ENCODE assay signal across 15 cellular contexts in genomic region chr15:73593278-73594074, GRCh38. TPM values are rescaled to one million over a fixed set of nuclear protein-coding genes. Genes with fewer than 3 reads are reported as not detected.
DNase-seq lines count a peak whose midpoint lies in the region; ATAC-seq, FAIRE-seq and TF ChIP-seq lines count a peak whose summit lies in the region.
"Had no signal": no experiment of that assay in that cellular context is flagged by ENCODE, and none has a peak within 500 bp of the region (broad histone marks: within the 10 kb centered on the region; RNA-seq: fewer than 3 reads in every experiment).

No MANE protein-coding gene starts in this region.

- intact Hi-C loops in HepG2 (cut with micrococcal nuclease; ENCODE audit: unreplicated experiment), result no loop called here

- ATAC-seq in HepG2, result no peak
- no peak for ATAC-seq in GM18907 (IDR thresholded peaks at IDR 0.05; ENCODE audit: unreplicated experiment)
- ATAC-seq: activated T-cell treated with anti-CD3 and anti-CD28 coated beads, Interleukin-2, amount 50 U/mL, for 4 hours; stimulated activated effector memory CD8-positive, alpha-beta T cell treated with anti-CD3 and anti-CD28 coated beads, Interleukin-12 subunit alpha, Interleukin-12 subunit beta, amount 100 ng/mL, for 72 hours had no signal

- H3K4me1 ChIP-seq in HepG2 (ENCODE audit: insufficient read depth, low read length), result peaks cover 18% of the 10 kb centered on the region

- no peaks in the 10 kb centered on the region for H3K9me3 ChIP-seq in HepG2 (ENCODE audit: low read length)

- WGBS in HepG2 (ENCODE audit: low lambda C conversion rate), result 97% methylated on average over 9 of the region's 9 CpGs

- no peaks in the 10 kb centered on the region; the same call in 1 of the 2 replicates for H4K20me1 ChIP-seq in HepG2 (ENCODE audit: insufficient read depth, low read length)

- H3K79me2 ChIP-seq in HepG2 (ENCODE audit: insufficient read depth, low read length), result peaks cover 45% of the 10 kb centered on the region

- DNase-seq in D341Med (ENCODE audit: low spot score) (peak; percentile 54), NCI-H146 (lab: John Stamatoyannopoulos, UW) (peak; percentile 71), astrocyte of the hippocampus (ENCODE audit: low read depth, low spot score) (peak; percentile 44), T-helper 2 cell (no peak), HepG2 (ENCODE audit: low spot score) (no peak)
- no peak for DNase-seq in stimulated activated naive CD4-positive, alpha-beta T cell treated with Interleukin-2 at 50 U/mL for 16 hours (lab: John Stamatoyannopoulos, UW)
- DNase-seq: activated T-cell treated with anti-CD3 and anti-CD28 coated beads, Interleukin-2, amount 50 U/mL, for 4 hours; occipital lobe; WERI-Rb-1 had no signal

- no peaks in the 10 kb centered on the region for H3K27me3 ChIP-seq in HepG2 (ENCODE audit: control insufficient read depth in 1 of 2, insufficient read depth in 2 of 2, low read length in 2 of 2)

- H3K9ac ChIP-seq in HepG2 (ENCODE audit: insufficient read depth, low read depth, low read length), result no peak overlapping the region

- POLR2A ChIA-PET in HepG2 (lab: Yijun Ruan, JAX), result no interaction called here

- H3K36me3 ChIP-seq in HepG2 (replicated peaks in 1 of 2; ENCODE audit: control insufficient read depth in 1 of 2, insufficient read depth in 2 of 2, low read length in 2 of 2), result peaks cover 4 to 16% of the 10 kb centered on the region in 2 experiments; a peak in 4 of 5 replicates

- in situ Hi-C loops in HepG2 (cut with HindIII; ENCODE audit: extremely low pct_ligation_motif_present, low pct_unique_long_range_greater_than_20kb), result no loop called here

- TF ChIP-seq RAD21 in HepG2 (CRISPR knock-in tag; IDR thresholded peaks at IDR 0.05), result no peak

- TF ChIP-seq EP300 in HepG2 (IDR thresholded peaks at IDR 0.05; ENCODE audit: low read depth in 2 of 2, low read length in 2 of 2), result no peak
- no peak for TF ChIP-seq EP300 in HepG2 (CRISPR knock-in tag; IDR thresholded peaks at IDR 0.05; ENCODE audit: borderline replicate concordance)

- TF ChIP-seq POLR2A in HepG2 (IDR thresholded peaks at IDR 0.05; ENCODE audit: insufficient read depth in 1 of 2, low read depth in 2 of 2, low read length in 2 of 2), result no peak

- BruUV-seq in HepG2 (replicated peaks; lab: Mats Ljungman, UMichigan), result no TSS peak

- H3K27ac ChIP-seq in HepG2 (ENCODE audit: extremely low read length, insufficient read depth, low read length), result no peak overlapping the region
- H3K27ac ChIP-seq: C4-2B, WERI-Rb-1 had no signal

- no peak for TF ChIP-seq CTCF in HepG2 (CRISPR knock-in tag; IDR thresholded peaks at IDR 0.05)

- no peak overlapping the region for H3K4me3 ChIP-seq in HepG2 (replicated peaks in 1 of 3; ENCODE audit: insufficient read depth in 1 of 3, low read depth in 2 of 3, low read length in 3 of 3)

- peak; percentile 45 for FAIRE-seq in islet of Langerhans (lab: Jason Lieb, UNC)
- no peak for FAIRE-seq in HepG2 (lab: Jason Lieb, UNC)
- FAIRE-seq: frontal cortex, RCC 7860 had no signal

- CTCF ChIA-PET in HepG2 (lab: Yijun Ruan, JAX; ENCODE audit: low intra/inter-chr PET ratio, low total read pairs), result no interaction called here

- H2AFZ ChIP-seq in HepG2 (ENCODE audit: low read length), result no peak overlapping the region

- no peak overlapping the region for H3K4me2 ChIP-seq in HepG2 (ENCODE audit: low read depth, low read length)

TF ChIP-seq in HepG2, 621 proteins besides CTCF, POLR2A, EP300 and RAD21:
- TF ChIP-seq MNT (IDR thresholded peaks at IDR 0.05) (no peak), MEIS2 (CRISPR knock-in tag; IDR thresholded peaks at IDR 0.05) (no peak), GLMP (CRISPR knock-in tag; IDR thresholded peaks at IDR 0.05; ENCODE audit: borderline replicate concordance) (no peak), ZBTB25 (CRISPR knock-in tag; IDR thresholded peaks at IDR 0.05) (no peak), ZNF280B (CRISPR knock-in tag; IDR thresholded peaks at IDR 0.05; ENCODE audit: borderline replicate concordance) (no peak), TAF1 (CRISPR knock-in tag; IDR thresholded peaks at IDR 0.05) (no peak), ZNF563 (CRISPR knock-in tag; IDR thresholded peaks at IDR 0.05) (no peak)

RNA-seq across cellular contexts. Expression of gene NPTN, which starts 39.7 kb away (rescaled TPM):
- total RNA-seq in HepG2 (2016; rRNA removed; fragmentation: Illumina TruSeq; extraction: Trizol), result 57.7 and 110 TPM in 2 replicates
- 17.2 and 17.9 TPM in 2 replicates for total RNA-seq in HepG2 (2016; cell fraction: cytosol; rRNA removed; fragmentation: Illumina TruSeq; extraction: Trizol; ENCODE audit: low read depth)
- 51.8 and 113 TPM in 2 replicates for total RNA-seq in HepG2 (2016; cell fraction: insoluble cytoplasmic fraction; rRNA removed; fragmentation: Illumina TruSeq; extraction: Trizol)
- 34.2 and 36.6 TPM in 2 replicates for total RNA-seq in HepG2 (2016; cell fraction: membrane; rRNA removed; fragmentation: Illumina TruSeq; extraction: Trizol)
- 95.6 and 123 TPM in 2 replicates for total RNA-seq in HepG2 (2016; cell fraction: nucleus; rRNA removed; fragmentation: Illumina TruSeq; extraction: Trizol)
- polyA plus RNA-seq in HepG2 (2011; rRNA removed), result 77.8 and 78.0 TPM in 2 replicates
- 52.1 and 63.6 TPM in 2 replicates for polyA plus RNA-seq in HepG2 (2011; cell fraction: cytosol; rRNA removed)
- polyA plus RNA-seq in HepG2 (2011; cell fraction: nucleus; rRNA removed), result 68.7 and 71.5 TPM in 2 replicates
- 70.7 and 70.9 TPM in 2 replicates for polyA plus RNA-seq in HepG2 (2012)
- polyA plus RNA-seq in HepG2 (2016; cell fraction: cytosol; fragmentation: Illumina TruSeq; extraction: Trizol; ENCODE audit: low read depth), result 10.9 and 14.0 TPM in 2 replicates
- 47.9 and 59.8 TPM in 2 replicates for polyA plus RNA-seq in HepG2 (2016; cell fraction: insoluble cytoplasmic fraction; fragmentation: Illumina TruSeq; extraction: Trizol; ENCODE audit: low read depth)
- polyA plus RNA-seq in HepG2 (2016; cell fraction: membrane; fragmentation: Illumina TruSeq; extraction: Trizol; ENCODE audit: low read depth), result 19.8 and 23.6 TPM in 2 replicates
- polyA plus RNA-seq in HepG2 (2016; cell fraction: nucleus; fragmentation: Illumina TruSeq; extraction: Trizol; ENCODE audit: insufficient read depth, low read depth), result 129 and 139 TPM in 2 replicates
- polyA minus RNA-seq in HepG2 (2011; rRNA and poly(A)+ RNA removed; ENCODE audit: low replicate concordance), result 43.9 and 90.7 TPM in 2 replicates
- 43.9 and 44.1 TPM in 2 replicates for polyA minus RNA-seq in HepG2 (2011; cell fraction: cytosol; rRNA and poly(A)+ RNA removed)
- polyA minus RNA-seq in HepG2 (2011; cell fraction: nucleus; rRNA and poly(A)+ RNA removed), result 87.2 and 106 TPM in 2 replicates

Comparison
In these comparisons a context has a peak if more than half of its experiments do, and no peak if none do; other contexts are left out.
1. DNase-seq: peak in D341Med (single experiment), NCI-H146 (single experiment) and astrocyte of the hippocampus (single experiment); none in T-helper 2 cell (0 of 5), stimulated activated naive CD4-positive, alpha-beta T cell treated with Interleukin-2 at 50 U/mL for 16 hours (single experiment) and HepG2 (single experiment).